ENCODE assay signal across 1 cellular context in genomic region chr17:82095777-82096708, GRCh38.
TF ChIP-seq lines count a peak whose summit lies in the region.

No MANE protein-coding gene starts in this region.

TF ChIP-seq in HepG2, 621 proteins besides CTCF, POLR2A, EP300 and RAD21 (continued from another document and continues in another):
- peak; percentile 33; the same call in 1 of the 2 replicates for TF ChIP-seq ZNF574 (CRISPR knock-in tag; IDR thresholded peaks at IDR 0.05)
- TF ChIP-seq SYNCRIP (IDR thresholded peaks at IDR 0.05; ENCODE audit: insufficient read depth, low read depth, low read length): no peak
- TF ChIP-seq PTBP1 (IDR thresholded peaks at IDR 0.05; ENCODE audit: low read depth, low read length, poor library complexity, severe bottlenecking): no peak
- no peak for TF ChIP-seq ZNF607 (CRISPR knock-in tag; IDR thresholded peaks at IDR 0.05; ENCODE audit: borderline replicate concordance)
- no peak for TF ChIP-seq ZNF580 (CRISPR knock-in tag; IDR thresholded peaks at IDR 0.05; ENCODE audit: borderline replicate concordance, low read depth)
- no peak for TF ChIP-seq IKZF5 (CRISPR knock-in tag; IDR thresholded peaks at IDR 0.05)
- no peak for TF ChIP-seq NFE2L2 (IDR thresholded peaks at IDR 0.05; ENCODE audit: low read length)
- TF ChIP-seq CENPX (CRISPR knock-in tag; IDR thresholded peaks at IDR 0.05): no peak
- no peak for TF ChIP-seq FOXP4 (CRISPR knock-in tag; IDR thresholded peaks at IDR 0.05)
- TF ChIP-seq RXRA (CRISPR knock-in tag; IDR thresholded peaks at IDR 0.05): no peak; the same call in 1 of the 2 replicates
- TF ChIP-seq CENPT (CRISPR knock-in tag; IDR thresholded peaks at IDR 0.05; ENCODE audit: low read depth): no peak
- no peak for TF ChIP-seq DNMT3B (CRISPR knock-in tag; conservative IDR thresholded peaks at IDR 0.05)
- TF ChIP-seq KLF13 (CRISPR knock-in tag; IDR thresholded peaks at IDR 0.05): no peak
- TF ChIP-seq ZFX (CRISPR knock-in tag; IDR thresholded peaks at IDR 0.05; ENCODE audit: low read depth): peak; percentile 57; the same call in 1 of the 2 replicates
- no peak; the same call in 1 of the 2 replicates for TF ChIP-seq MEF2D (CRISPR knock-in tag; IDR thresholded peaks at IDR 0.05)
- no peak for TF ChIP-seq ZNF343 (CRISPR knock-in tag; IDR thresholded peaks at IDR 0.05)
- TF ChIP-seq ZNF280D (CRISPR knock-in tag; IDR thresholded peaks at IDR 0.05): no peak; the same call in 1 of the 2 replicates
- TF ChIP-seq ATF2 (CRISPR knock-in tag; IDR thresholded peaks at IDR 0.05): no peak
- no peak for TF ChIP-seq PLRG1 (conservative IDR thresholded peaks at IDR 0.05)
- TF ChIP-seq SKIL (CRISPR knock-in tag; IDR thresholded peaks at IDR 0.05; ENCODE audit: borderline replicate concordance): no peak
- TF ChIP-seq THAP7 (CRISPR knock-in tag; IDR thresholded peaks at IDR 0.05): 0 out of 2 replicates have a peak, but pooled peaks have one; percentile 27
- no peak for TF ChIP-seq PHF20 (CRISPR knock-in tag; IDR thresholded peaks at IDR 0.05)
- TF ChIP-seq RFXAP (CRISPR knock-in tag; IDR thresholded peaks at IDR 0.05; ENCODE audit: borderline replicate concordance): no peak
- TF ChIP-seq ZNF143 (CRISPR knock-in tag; IDR thresholded peaks at IDR 0.05): peak; percentile 43; the same call in 1 of the 2 replicates
- TF ChIP-seq ZNF770 (CRISPR knock-in tag; IDR thresholded peaks at IDR 0.05): no peak
- peak; percentile 43; the same call in 1 of the 2 replicates for TF ChIP-seq SALL2 (CRISPR knock-in tag; IDR thresholded peaks at IDR 0.05)
- no peak for TF ChIP-seq MAFF (IDR thresholded peaks at IDR 0.05; ENCODE audit: low read depth, low read length)
- peak; percentile 49 for TF ChIP-seq HIVEP1 (CRISPR knock-in tag; IDR thresholded peaks at IDR 0.05)
- TF ChIP-seq ARID2 (CRISPR knock-in tag; IDR thresholded peaks at IDR 0.05; ENCODE audit: borderline replicate concordance): peak; percentile 69; the same call in 1 of the 2 replicates
- TF ChIP-seq MYPOP (CRISPR knock-in tag; IDR thresholded peaks at IDR 0.05): no peak
- no peak for TF ChIP-seq CBFB (CRISPR knock-in tag; IDR thresholded peaks at IDR 0.05)
- no peak for TF ChIP-seq KDM5A (IDR thresholded peaks at IDR 0.05; ENCODE audit: borderline replicate concordance, low read length)
- TF ChIP-seq HCFC1 (IDR thresholded peaks at IDR 0.05; ENCODE audit: low read depth, low read length): no peak
- TF ChIP-seq HOXA5 (CRISPR knock-in tag; IDR thresholded peaks at IDR 0.05): no peak
- no peak for TF ChIP-seq GTF2F1 (IDR thresholded peaks at IDR 0.05; ENCODE audit: low read length)
- TF ChIP-seq ZBTB14 (CRISPR knock-in tag; IDR thresholded peaks at IDR 0.05): peak; percentile 51; the same call in 1 of the 2 replicates
- no peak for TF ChIP-seq WIZ (CRISPR knock-in tag; IDR thresholded peaks at IDR 0.05)
- no peak for TF ChIP-seq MAF1 (CRISPR knock-in tag; IDR thresholded peaks at IDR 0.05; ENCODE audit: borderline replicate concordance)
- TF ChIP-seq TEF (CRISPR knock-in tag; IDR thresholded peaks at IDR 0.05): no peak
- TF ChIP-seq ZKSCAN5 (CRISPR knock-in tag; IDR thresholded peaks at IDR 0.05): no peak; the same call in 1 of the 2 replicates
- TF ChIP-seq THAP11 (CRISPR knock-in tag; IDR thresholded peaks at IDR 0.05): no peak
- peak; percentile 39 for TF ChIP-seq IRX3 (CRISPR knock-in tag; IDR thresholded peaks at IDR 0.05; ENCODE audit: borderline replicate concordance, low read depth)
